ENCODE assay signal across 16 cellular contexts in genomic region chrX:42951747-42952146, GRCh38.
A peak's percentile ranks its signal among the peaks of the same experiment; 100 is the strongest.
DNase-seq lines count a peak whose midpoint lies in the region; ATAC-seq and TF ChIP-seq lines count a peak whose summit lies in the region.
"Had no signal": no experiment of that assay in that cellular context is flagged by ENCODE, and none has a peak within 500 bp of the region (broad histone marks: within the 10 kb centered on the region; RNA-seq: fewer than 3 reads in every experiment).

No MANE protein-coding gene starts in this region.

- H3K9me3 ChIP-seq in CD4-positive, alpha-beta T cell (ENCODE audit: control insufficient read depth, low read length) = no peaks in the 10 kb centered on the region
- H3K9me3 ChIP-seq in DND-41 (ENCODE audit: insufficient read depth, low read length, severe bottlenecking) (peaks cover 7% of the 10 kb centered on the region), body of pancreas (no peaks in the 10 kb centered on the region)
- H3K9me3 ChIP-seq: BE2C had no signal

- CTCF ChIA-PET in CD4-positive, alpha-beta T cell (lab: Charles Lee) = no interaction called here
- CTCF ChIA-PET in activated B cell treated with CpG ODN at 0.5 μM for 24 hours (lab: Charles Lee) = no interaction called here

- H3K4me1 Mint-ChIP-seq in CD4-positive, alpha-beta T cell (ENCODE audit: low read depth) = peaks cover 61% of the 10 kb centered on the region
- H3K4me1 Mint-ChIP-seq in activated B cell treated with CpG ODN at 0.5 μM for 24 hours = peaks cover 60% of the 10 kb centered on the region
- H3K4me1 Mint-ChIP-seq in stimulated activated memory B cell treated with anti-CD40 and anti-IgM and Interleukin-4, amounts not matched to agents 10 μg/mL and 1 μg/mL and 100 μg/mL, for 72 hours = peaks cover 19% of the 10 kb centered on the region

- 0 out of 2 replicates have a peak overlapping the region, but pooled peaks have one; percentile 8 for H2AFZ ChIP-seq in DND-41 (ENCODE audit: low read depth, low read length)

- peaks cover 4% of the 10 kb centered on the region for H3K36me3 Mint-ChIP-seq in CD4-positive, alpha-beta T cell (ENCODE audit: low read depth)
- H3K36me3 Mint-ChIP-seq in activated B cell treated with CpG ODN at 0.5 μM for 24 hours (ENCODE audit: low read depth) = peaks cover 2% of the 10 kb centered on the region
- peaks cover 14% of the 10 kb centered on the region for H3K36me3 Mint-ChIP-seq in stimulated activated memory B cell treated with anti-CD40 and anti-IgM and Interleukin-4, amounts not matched to agents 10 μg/mL and 1 μg/mL and 100 μg/mL, for 72 hours

- no peak for DNase-seq in CD4-positive, alpha-beta T cell
- DNase-seq in DND-41 (no peak), activated B cell treated with CpG ODN at 0.5 μM for 24 hours (no peak), GM13977 (ENCODE audit: low spot score) (no peak), body of pancreas (no peak)
- DNase-seq in activated effector memory CD4-positive, alpha-beta T cell treated with anti-CD3 and anti-CD28 coated beads, Interleukin-2, amount 50 U/mL, for 16 hours = no peak
- DNase-seq: BE2C, DMS153, HCEC 1CT, Kasumi-1, NCI-H1417, NCI-H1930, NCI-H2171, NCI-H82, SHP77 had no signal

- peak overlapping the region; percentile 42 for H3K27ac Mint-ChIP-seq in CD4-positive, alpha-beta T cell
- peak overlapping the region; percentile 18 for H3K27ac Mint-ChIP-seq in activated B cell treated with CpG ODN at 0.5 μM for 24 hours
- H3K27ac Mint-ChIP-seq in stimulated activated memory B cell treated with anti-CD40 and anti-IgM and Interleukin-4, amounts not matched to agents 10 μg/mL and 1 μg/mL and 100 μg/mL, for 72 hours = peak overlapping the region; percentile 60

- H3K27me3 ChIP-seq in CD4-positive, alpha-beta T cell (ENCODE audit: control insufficient read depth, insufficient read depth, low read length) = no peaks in the 10 kb centered on the region
- H3K27me3 ChIP-seq in DND-41 (ENCODE audit: insufficient read depth, low read length, poor library complexity) = no peaks in the 10 kb centered on the region
- H3K27me3 ChIP-seq in body of pancreas = no peaks in the 10 kb centered on the region
- H3K27me3 ChIP-seq: BE2C had no signal

- no peak for TF ChIP-seq POLR2A in body of pancreas (IDR thresholded peaks at IDR 0.05)

- TF ChIP-seq CTCF in CD4-positive, alpha-beta T cell (IDR thresholded peaks at IDR 0.05) = no peak
- no peak for TF ChIP-seq CTCF in DND-41 (IDR thresholded peaks at IDR 0.05; ENCODE audit: borderline replicate concordance, extremely low read depth, low read length, poor library complexity, severe bottlenecking)
- no peak for TF ChIP-seq CTCF in activated B cell treated with CpG ODN at 0.5 μM for 24 hours (IDR thresholded peaks at IDR 0.05)
- TF ChIP-seq CTCF in GM13977 (IDR thresholded peaks at IDR 0.05; ENCODE audit: extremely low read depth, insufficient read depth, missing control alignments) = no peak
- TF ChIP-seq CTCF in body of pancreas (IDR thresholded peaks at IDR 0.05) = no peak

- H3K4me3 ChIP-seq in DND-41 (ENCODE audit: low read depth in 1 of 2, low read length in 2 of 2) (no peak overlapping the region), body of pancreas (no peak overlapping the region)

- no peaks in the 10 kb centered on the region for H4K20me1 ChIP-seq in DND-41 (ENCODE audit: insufficient read depth, low read length)

- H3K36me3 ChIP-seq in DND-41 (ENCODE audit: insufficient read depth, low read length) (no peaks in the 10 kb centered on the region), body of pancreas (replicated peaks in 1 of 2; ENCODE audit: insufficient read depth in 1 of 2, low read depth in 2 of 2) (no peaks in the 10 kb centered on the region)
- H3K36me3 ChIP-seq: BE2C had no signal

- H3K79me2 ChIP-seq in DND-41 (ENCODE audit: insufficient read depth, low read length) = no peaks in the 10 kb centered on the region

- in situ Hi-C loops in GM13977 (cut with MboI; ENCODE audit: low pct_unique_long_range_greater_than_20kb, low sequenced_read_pairs, unreplicated experiment) = no loop called here

- intact Hi-C loops in CD4-positive, alpha-beta T cell (cut with DNase I, micrococcal nuclease) = no loop called here
- intact Hi-C loops in activated B cell treated with CpG ODN at 0.5 μM for 24 hours (cut with micrococcal nuclease) = no loop called here
- intact Hi-C loops in body of pancreas (cut with DNase I) = no loop called here

- no peak for ATAC-seq in CD4-positive, alpha-beta T cell (ENCODE audit: poor library complexity)
- ATAC-seq in DND-41 (ENCODE audit: insufficient read depth, low read depth) = no peak
- no peak for ATAC-seq in activated B cell treated with CpG ODN at 0.5 μM for 24 hours (ENCODE audit: low read depth)
- no peak for ATAC-seq in stimulated activated memory B cell treated with anti-CD40 and anti-IgM and Interleukin-4, amounts not matched to agents 10 μg/mL and 1 μg/mL and 100 μg/mL, for 72 hours
- ATAC-seq in body of pancreas = no peak

- H3K27me3 Mint-ChIP-seq in CD4-positive, alpha-beta T cell = no peaks in the 10 kb centered on the region
- no peaks in the 10 kb centered on the region for H3K27me3 Mint-ChIP-seq in activated B cell treated with CpG ODN at 0.5 μM for 24 hours
- no peaks in the 10 kb centered on the region for H3K27me3 Mint-ChIP-seq in stimulated activated memory B cell treated with anti-CD40 and anti-IgM and Interleukin-4, amounts not matched to agents 10 μg/mL and 1 μg/mL and 100 μg/mL, for 72 hours

- POLR2A ChIA-PET in CD4-positive, alpha-beta T cell (lab: Charles Lee) = no interaction called here
- POLR2A ChIA-PET in activated B cell treated with CpG ODN at 0.5 μM for 24 hours (lab: Charles Lee) = interaction anchor here (1.2 kb wide), 1 partner anchor 1029 kb away, joined by 3 read pairs; no protein-coding TSS in a partner anchor

- H3K4me1 ChIP-seq in DND-41 (ENCODE audit: insufficient read depth, low read length) (peaks cover 71% of the 10 kb centered on the region), body of pancreas (no peaks in the 10 kb centered on the region)
- H3K4me1 ChIP-seq: BE2C had no signal

- H3K4me3 Mint-ChIP-seq in CD4-positive, alpha-beta T cell = peak overlapping the region; percentile 4
- H3K4me3 Mint-ChIP-seq in activated B cell treated with CpG ODN at 0.5 μM for 24 hours = no peak overlapping the region
- no peak overlapping the region for H3K4me3 Mint-ChIP-seq in stimulated activated memory B cell treated with anti-CD40 and anti-IgM and Interleukin-4, amounts not matched to agents 10 μg/mL and 1 μg/mL and 100 μg/mL, for 72 hours

- no peak overlapping the region for H3K9ac ChIP-seq in DND-41 (ENCODE audit: low read depth, low read length)

- no peaks in the 10 kb centered on the region for H3K9me3 Mint-ChIP-seq in CD4-positive, alpha-beta T cell
- H3K9me3 Mint-ChIP-seq in activated B cell treated with CpG ODN at 0.5 μM for 24 hours = no peaks in the 10 kb centered on the region
- no peaks in the 10 kb centered on the region for H3K9me3 Mint-ChIP-seq in stimulated activated memory B cell treated with anti-CD40 and anti-IgM and Interleukin-4, amounts not matched to agents 10 μg/mL and 1 μg/mL and 100 μg/mL, for 72 hours

- no peak overlapping the region for H3K4me2 ChIP-seq in DND-41 (ENCODE audit: insufficient read depth, low read length)

- no peak overlapping the region for H3K27ac ChIP-seq in CD4-positive, alpha-beta T cell (ENCODE audit: low read depth, low read length)
- H3K27ac ChIP-seq in DND-41 (ENCODE audit: low read length) = peak overlapping the region; percentile 32; the same call in 1 of the 2 replicates
- no peak overlapping the region for H3K27ac ChIP-seq in body of pancreas
